25 cellular contexts compared by ENCODE assay signal in genomic region chr15:100029868-100030479, GRCh38.
"Had no signal": no experiment of that assay in that cellular context is flagged by ENCODE, and none has a peak within 500 bp of the region (broad histone marks: within the 10 kb centered on the region; RNA-seq: fewer than 3 reads in every experiment).

No MANE protein-coding gene starts in this region.

- H3K4me1 ChIP-seq: SJSA1 had no signal

- H3K27me3 Mint-ChIP-seq: activated CD4-positive, alpha-beta T cell treated with anti-CD3 and anti-CD28 coated beads, Interleukin-2, amount 10 ng/mL, durations not matched to agents 24 days and 14 days; activated CD8-positive, alpha-beta memory T cell treated with anti-CD3 and anti-CD28 coated beads, Interleukin-2, amount 10 ng/mL, durations not matched to agents 7 days and 5 days; activated naive CD8-positive, alpha-beta T cell treated with anti-CD3 and anti-CD28 coated beads, Interleukin-2, amount 50 U/mL, for 24 hours; activated T-cell treated with anti-CD3 and anti-CD28 coated beads, Interleukin-2, amount 50 U/mL, for 24 hours had no signal

- ATAC-seq: activated CD8-positive, alpha-beta memory T cell treated with anti-CD3 and anti-CD28 coated beads, Interleukin-2, amount 10 ng/mL, durations not matched to agents 7 days and 5 days; activated naive CD4-positive, alpha-beta T cell treated with anti-CD3 and anti-CD28 coated beads, Interleukin-2, amount 50 U/mL, for 72 hours; activated naive CD8-positive, alpha-beta T cell treated with anti-CD3 and anti-CD28 coated beads, Interleukin-2, amount 50 U/mL, for 24 hours; SK-N-SH treated with all-trans-retinoic acid at 6 μM for 48 hours had no signal

- H3K27ac ChIP-seq: SJSA1 had no signal

- H3K27ac Mint-ChIP-seq: activated CD4-positive, alpha-beta T cell treated with anti-CD3 and anti-CD28 coated beads, Interleukin-2, amount 10 ng/mL, durations not matched to agents 24 days and 14 days; activated CD8-positive, alpha-beta memory T cell treated with anti-CD3 and anti-CD28 coated beads, Interleukin-2, amount 10 ng/mL, durations not matched to agents 7 days and 5 days; activated naive CD4-positive, alpha-beta T cell treated with anti-CD3 and anti-CD28 coated beads, Interleukin-2, amount 50 U/mL, for 72 hours; activated naive CD8-positive, alpha-beta T cell treated with anti-CD3 and anti-CD28 coated beads, Interleukin-2, amount 50 U/mL, for 24 hours; activated T-cell treated with anti-CD3 and anti-CD28 coated beads, Interleukin-2, amount 50 U/mL, for 24 hours; activated T-helper 1 cell treated with anti-CD3 and anti-CD28 coated beads, Interleukin-12 subunit alpha, Interleukin-12 subunit beta, Interleukin-2, Interleukin-4 antibody, amounts not matched to agents 30 ng/mL and 10 ng/mL and 1 ng/mL, durations not matched to agents 14 hours and 24 hours and 36 hours had no signal

- DNase-seq: activated CD4-positive, alpha-beta T cell treated with anti-CD3 and anti-CD28 coated beads, Interleukin-2, amount 10 ng/mL, durations not matched to agents 24 days and 14 days; activated CD4-positive, alpha-beta T cell treated with anti-CD3 and anti-CD28 coated beads, Interleukin-2, amount 50 U/mL, for 48 hours; activated CD4-positive, CD25-positive, alpha-beta regulatory T cell treated with anti-CD3 and anti-CD28 coated beads, Interleukin-2, amount 50 U/mL, for 72 hours; activated CD8-positive, alpha-beta memory T cell treated with anti-CD3 and anti-CD28 coated beads, Interleukin-2, amount 10 ng/mL, durations not matched to agents 7 days and 5 days; activated effector memory CD4-positive, alpha-beta T cell treated with anti-CD3 and anti-CD28 coated beads, Interleukin-2, amount 50 U/mL, for 16 hours; activated naive CD4-positive, alpha-beta T cell treated with Interleukin-2 at 50 U/mL for 16 hours; activated naive CD8-positive, alpha-beta T cell treated with anti-CD3 and anti-CD28 coated beads, Interleukin-2, amount 50 U/mL, for 24 hours; activated T-cell treated with anti-CD3 and anti-CD28 coated beads, Interleukin-2, amount 50 U/mL, for 24 hours; amniotic stem cell; central memory CD4-positive, alpha-beta T cell; MM.1S; NCI-H1105; NCI-H1436; NCI-H1694 treated with DMSO at 0.1 percent for 48 hours; NCI-H2029 treated with DMSO at 0.1 percent for 48 hours; NCI-H345; NCI-H510A; NCI-H526 treated with DMSO at 0.1 percent for 48 hours; NCI-H82; SHP77; SW 1271 had no signal

- H3K27me3 ChIP-seq: SJSA1 had no signal

- H3K36me3 ChIP-seq: SJSA1 had no signal

- H3K36me3 Mint-ChIP-seq: activated CD8-positive, alpha-beta memory T cell treated with anti-CD3 and anti-CD28 coated beads, Interleukin-2, amount 10 ng/mL, durations not matched to agents 7 days and 5 days had no signal

- H3K4me3 Mint-ChIP-seq: activated CD4-positive, alpha-beta T cell treated with anti-CD3 and anti-CD28 coated beads, Interleukin-2, amount 10 ng/mL, durations not matched to agents 24 days and 14 days; activated CD8-positive, alpha-beta memory T cell treated with anti-CD3 and anti-CD28 coated beads, Interleukin-2, amount 10 ng/mL, durations not matched to agents 7 days and 5 days; activated naive CD8-positive, alpha-beta T cell treated with anti-CD3 and anti-CD28 coated beads, Interleukin-2, amount 50 U/mL, for 24 hours; activated T-cell treated with anti-CD3 and anti-CD28 coated beads, Interleukin-2, amount 50 U/mL, for 24 hours; activated T-helper 1 cell treated with anti-CD3 and anti-CD28 coated beads, Interleukin-12 subunit alpha, Interleukin-12 subunit beta, Interleukin-2, Interleukin-4 antibody, amounts not matched to agents 30 ng/mL and 10 ng/mL and 1 ng/mL, durations not matched to agents 14 hours and 24 hours and 36 hours had no signal

- H3K4me1 Mint-ChIP-seq: activated CD4-positive, alpha-beta T cell treated with anti-CD3 and anti-CD28 coated beads, Interleukin-2, amount 10 ng/mL, durations not matched to agents 24 days and 14 days; activated CD8-positive, alpha-beta memory T cell treated with anti-CD3 and anti-CD28 coated beads, Interleukin-2, amount 10 ng/mL, durations not matched to agents 7 days and 5 days; activated naive CD8-positive, alpha-beta T cell treated with anti-CD3 and anti-CD28 coated beads, Interleukin-2, amount 50 U/mL, for 24 hours had no signal

- H3K4me3 ChIP-seq: SJSA1 had no signal
